In genomic region chr7:20358106-20358505, GRCh38 we compare ENCODE assay signal across 27 cellular contexts.
"Had no signal": no experiment of that assay in that cellular context is flagged by ENCODE, and none has a peak within 500 bp of the region (broad histone marks: within the 10 kb centered on the region; RNA-seq: fewer than 3 reads in every experiment).

No MANE protein-coding gene starts in this region.

- H3K4me3 ChIP-seq: stomach, suprapubic skin, testis, thoracic aorta, thyroid gland, tibial artery, tibial nerve, transverse colon, upper lobe of left lung, upper lobe of right lung, uterus, vagina had no signal

- H3K27me3 Mint-ChIP-seq: stimulated activated naive CD8-positive, alpha-beta T cell treated with anti-CD3 and anti-CD28 coated beads, Interleukin-15, amount 100 ng/mL, for 72 hours; stimulated activated naive CD8-positive, alpha-beta T cell treated with anti-CD3 and anti-CD28 coated beads, Interleukin-15, Interleukin-2, amounts not matched to agents 100 ng/mL and 50 ng/mL, for 24 hours; type B pancreatic cell had no signal

- H3K27ac ChIP-seq: stomach, suprapubic skin, testis, thoracic aorta, thyroid gland, tibial artery, transverse colon, upper lobe of left lung, upper lobe of right lung, vagina had no signal

- H3K36me3 ChIP-seq: stomach, suprapubic skin, thoracic aorta, thyroid gland, tibial artery, tibial nerve, transverse colon, upper lobe of left lung, upper lobe of right lung, uterus, vagina had no signal

- H3K9me3 Mint-ChIP-seq: stimulated activated effector memory CD8-positive, alpha-beta T cell treated with anti-CD3 and anti-CD28 coated beads, Interleukin-12 subunit alpha, Interleukin-12 subunit beta, amount 100 ng/mL, for 72 hours; stimulated activated memory B cell treated with anti-CD40 and anti-IgM and Interleukin-4, amounts not matched to agents 10 μg/mL and 1 μg/mL and 100 μg/mL, for 72 hours; stimulated activated naive B cell treated with anti-CD40 and anti-IgM and Interleukin-4, amounts not matched to agents 10 μg/mL and 1 μg/mL and 100 μg/mL, for 72 hours; stimulated activated naive CD8-positive, alpha-beta T cell treated with anti-CD3 and anti-CD28 coated beads, Interleukin-15, amount 100 ng/mL, for 72 hours; stimulated activated naive CD8-positive, alpha-beta T cell treated with anti-CD3 and anti-CD28 coated beads, Interleukin-15, Interleukin-2, amounts not matched to agents 100 ng/mL and 50 ng/mL, for 24 hours had no signal

- H3K4me1 Mint-ChIP-seq: stimulated activated effector memory CD8-positive, alpha-beta T cell treated with anti-CD3 and anti-CD28 coated beads, Interleukin-12 subunit alpha, Interleukin-12 subunit beta, amount 100 ng/mL, for 72 hours; stimulated activated memory B cell treated with anti-CD40 and anti-IgM and Interleukin-4, amounts not matched to agents 10 μg/mL and 1 μg/mL and 100 μg/mL, for 72 hours; stimulated activated naive B cell treated with anti-CD40 and anti-IgM and Interleukin-4, amounts not matched to agents 10 μg/mL and 1 μg/mL and 100 μg/mL, for 72 hours; stimulated activated naive CD8-positive, alpha-beta T cell treated with anti-CD3 and anti-CD28 coated beads, Interleukin-15, amount 100 ng/mL, for 72 hours had no signal

- H3K27ac Mint-ChIP-seq: stimulated activated effector memory CD8-positive, alpha-beta T cell treated with anti-CD3 and anti-CD28 coated beads, Interleukin-12 subunit alpha, Interleukin-12 subunit beta, amount 100 ng/mL, for 72 hours; stimulated activated memory B cell treated with anti-CD40 and anti-IgM and Interleukin-4, amounts not matched to agents 10 μg/mL and 1 μg/mL and 100 μg/mL, for 72 hours; stimulated activated naive B cell treated with anti-CD40 and anti-IgM and Interleukin-4, amounts not matched to agents 10 μg/mL and 1 μg/mL and 100 μg/mL, for 72 hours; stimulated activated naive CD8-positive, alpha-beta T cell treated with anti-CD3 and anti-CD28 coated beads, Interleukin-15, amount 100 ng/mL, for 72 hours; stimulated activated naive CD8-positive, alpha-beta T cell treated with anti-CD3 and anti-CD28 coated beads, Interleukin-15, Interleukin-2, amounts not matched to agents 100 ng/mL and 50 ng/mL, for 24 hours; type B pancreatic cell had no signal

- H3K27me3 ChIP-seq: stomach, suprapubic skin, testis, thyroid gland, tibial artery, tibial nerve, transverse colon, upper lobe of left lung, upper lobe of right lung, uterus, vagina had no signal

- H3K4me3 Mint-ChIP-seq: stimulated activated effector memory CD8-positive, alpha-beta T cell treated with anti-CD3 and anti-CD28 coated beads, Interleukin-12 subunit alpha, Interleukin-12 subunit beta, amount 100 ng/mL, for 72 hours; stimulated activated memory B cell treated with anti-CD40 and anti-IgM and Interleukin-4, amounts not matched to agents 10 μg/mL and 1 μg/mL and 100 μg/mL, for 72 hours; stimulated activated naive B cell treated with anti-CD40 and anti-IgM and Interleukin-4, amounts not matched to agents 10 μg/mL and 1 μg/mL and 100 μg/mL, for 72 hours; stimulated activated naive CD8-positive, alpha-beta T cell treated with anti-CD3 and anti-CD28 coated beads, Interleukin-15, amount 100 ng/mL, for 72 hours; stimulated activated naive CD8-positive, alpha-beta T cell treated with anti-CD3 and anti-CD28 coated beads, Interleukin-15, Interleukin-2, amounts not matched to agents 100 ng/mL and 50 ng/mL, for 24 hours; type B pancreatic cell had no signal

- H3K36me3 Mint-ChIP-seq: stimulated activated effector memory CD8-positive, alpha-beta T cell treated with anti-CD3 and anti-CD28 coated beads, Interleukin-12 subunit alpha, Interleukin-12 subunit beta, amount 100 ng/mL, for 72 hours; stimulated activated memory B cell treated with anti-CD40 and anti-IgM and Interleukin-4, amounts not matched to agents 10 μg/mL and 1 μg/mL and 100 μg/mL, for 72 hours; stimulated activated naive B cell treated with anti-CD40 and anti-IgM and Interleukin-4, amounts not matched to agents 10 μg/mL and 1 μg/mL and 100 μg/mL, for 72 hours had no signal

- ATAC-seq: stimulated activated effector memory CD8-positive, alpha-beta T cell treated with anti-CD3 and anti-CD28 coated beads, Interleukin-12 subunit alpha, Interleukin-12 subunit beta, amount 100 ng/mL, for 72 hours; stimulated activated memory B cell treated with anti-CD40 and anti-IgM and Interleukin-4, amounts not matched to agents 10 μg/mL and 1 μg/mL and 100 μg/mL, for 72 hours; stimulated activated naive B cell treated with anti-CD40 and anti-IgM and Interleukin-4, amounts not matched to agents 10 μg/mL and 1 μg/mL and 100 μg/mL, for 72 hours; stimulated activated naive CD8-positive, alpha-beta T cell treated with anti-CD3 and anti-CD28 coated beads, Interleukin-15, amount 100 ng/mL, for 72 hours; stimulated activated naive CD8-positive, alpha-beta T cell treated with anti-CD3 and anti-CD28 coated beads, Interleukin-15, Interleukin-2, amounts not matched to agents 100 U/mL and 50 U/mL, for 24 hours; upper lobe of right lung had no signal

- H3K4me1 ChIP-seq: upper lobe of left lung, upper lobe of right lung, uterus had no signal

- DNase-seq: stimulated activated CD4-positive, alpha-beta T cell treated with anti-CD3 and anti-CD28 coated beads, Interleukin-2, amount 100 ng/mL, for 48 hours; stimulated activated CD4-positive, alpha-beta T cell treated with anti-CD3 and anti-CD28 coated beads, Interleukin-4, amount 100 ng/mL, for 1 hour; stimulated activated CD4-positive, alpha-beta T cell treated with anti-CD3 and anti-CD28 coated beads, Interleukin-4, amount 100 ng/mL, for 24 hours; stimulated activated CD4-positive, alpha-beta T cell treated with anti-CD3 and anti-CD28 coated beads, Interleukin-4, amount 100 ng/mL, for 4 hours; stimulated activated CD8-positive, alpha-beta memory T cell treated with anti-CD3 and anti-CD28 coated beads, Interleukin-4, amount 100 ng/mL, for 48 hours; stimulated activated naive B cell treated with anti-CD40 and anti-IgM and Interleukin-4, amounts not matched to agents 10 μg/mL and 1 μg/mL and 100 μg/mL, for 72 hours; stimulated activated naive CD4-positive, alpha-beta T cell; stimulated activated naive CD4-positive, alpha-beta T cell treated with Interleukin-2 at 50 U/mL for 16 hours; stimulated activated naive CD8-positive, alpha-beta T cell treated with anti-CD3 and anti-CD28 coated beads, Interleukin-15, amount 100 ng/mL, for 72 hours; stimulated activated naive CD8-positive, alpha-beta T cell treated with anti-CD3 and anti-CD28 coated beads, Interleukin-15, Interleukin-2, amounts not matched to agents 100 U/mL and 50 U/mL, for 24 hours; stomach; substantia nigra; testis; thyroid gland; tibial artery; transverse colon; upper lobe of left lung; upper lobe of right lung; uterus had no signal

- H3K9me3 ChIP-seq: stomach, suprapubic skin, testis, thoracic aorta, thyroid gland, tibial artery, tibial nerve, transverse colon, upper lobe of left lung, upper lobe of right lung, uterus, vagina had no signal
